ENCODE assay signal across 1 cellular context in genomic region chr16:66354321-66354854, GRCh38.
TF ChIP-seq lines count a peak whose summit lies in the region.

No MANE protein-coding gene starts in this region.

TF ChIP-seq in GM23338, 12 proteins besides CTCF, POLR2A, EP300 and RAD21 (continued from another document):
- TF ChIP-seq ZNF462 (CRISPR knock-in tag; IDR thresholded peaks at IDR 0.05) (no peak), ZNF114 (CRISPR knock-in tag; IDR thresholded peaks at IDR 0.05) (no peak), ETS1 (IDR thresholded peaks at IDR 0.05) (no peak), NANOG (IDR thresholded peaks at IDR 0.05; ENCODE audit: borderline replicate concordance) (no peak), CREB1 (CRISPR knock-in tag; IDR thresholded peaks at IDR 0.05; ENCODE audit: low read depth) (no peak), EZH2 (IDR thresholded peaks at IDR 0.05; ENCODE audit: low read depth, unreplicated experiment) (no peak), POLR2AphosphoS5 (IDR thresholded peaks at IDR 0.05; ENCODE audit: low read depth) (no peak), EZH2phosphoT487 (IDR thresholded peaks at IDR 0.05; ENCODE audit: unreplicated experiment) (no peak), ZNF331 (CRISPR knock-in tag; IDR thresholded peaks at IDR 0.05; ENCODE audit: low read depth) (no peak), JUNB (IDR thresholded peaks at IDR 0.05; ENCODE audit: unreplicated experiment) (no peak), REST (IDR thresholded peaks at IDR 0.05; ENCODE audit: unreplicated experiment) (no peak)
